In the genomic region with DNA sequence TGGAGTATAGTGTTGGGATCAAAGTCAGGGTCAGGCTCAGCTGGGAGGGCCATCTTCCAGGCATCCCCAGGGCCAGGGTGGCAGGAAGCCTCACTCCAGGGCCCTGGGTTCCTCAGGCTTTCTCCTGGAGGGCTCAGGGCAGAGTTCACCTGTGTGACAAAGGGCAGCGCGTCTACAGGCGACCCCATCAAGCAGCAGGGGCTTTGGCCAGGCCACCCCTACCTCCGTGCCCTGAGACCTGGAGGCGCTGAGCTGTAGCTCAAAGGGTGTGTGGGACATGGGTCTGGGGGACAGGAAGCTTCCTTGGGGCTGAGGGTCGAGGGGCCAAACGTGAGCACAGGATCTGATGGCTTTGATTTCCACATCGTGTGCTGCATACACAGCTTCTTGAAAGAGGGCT, we compare ENCODE assay signal across 1 cellular context.
TF ChIP-seq lines count a peak whose summit lies in the region.

No MANE protein-coding gene starts in this region.

TF ChIP-seq in WTC11, 78 proteins besides CTCF, POLR2A, EP300 and RAD21 (continued from another document):
- no peak for TF ChIP-seq IRF2 (CRISPR knock-in tag; IDR thresholded peaks at IDR 0.05; ENCODE audit: borderline replicate concordance, low read depth)
- TF ChIP-seq ATF1 (CRISPR knock-in tag; IDR thresholded peaks at IDR 0.05): no peak
- no peak for TF ChIP-seq ZNF416 (CRISPR knock-in tag; IDR thresholded peaks at IDR 0.05)
- TF ChIP-seq SOX15 (CRISPR knock-in tag; IDR thresholded peaks at IDR 0.05): no peak
- TF ChIP-seq, protein P1, sequence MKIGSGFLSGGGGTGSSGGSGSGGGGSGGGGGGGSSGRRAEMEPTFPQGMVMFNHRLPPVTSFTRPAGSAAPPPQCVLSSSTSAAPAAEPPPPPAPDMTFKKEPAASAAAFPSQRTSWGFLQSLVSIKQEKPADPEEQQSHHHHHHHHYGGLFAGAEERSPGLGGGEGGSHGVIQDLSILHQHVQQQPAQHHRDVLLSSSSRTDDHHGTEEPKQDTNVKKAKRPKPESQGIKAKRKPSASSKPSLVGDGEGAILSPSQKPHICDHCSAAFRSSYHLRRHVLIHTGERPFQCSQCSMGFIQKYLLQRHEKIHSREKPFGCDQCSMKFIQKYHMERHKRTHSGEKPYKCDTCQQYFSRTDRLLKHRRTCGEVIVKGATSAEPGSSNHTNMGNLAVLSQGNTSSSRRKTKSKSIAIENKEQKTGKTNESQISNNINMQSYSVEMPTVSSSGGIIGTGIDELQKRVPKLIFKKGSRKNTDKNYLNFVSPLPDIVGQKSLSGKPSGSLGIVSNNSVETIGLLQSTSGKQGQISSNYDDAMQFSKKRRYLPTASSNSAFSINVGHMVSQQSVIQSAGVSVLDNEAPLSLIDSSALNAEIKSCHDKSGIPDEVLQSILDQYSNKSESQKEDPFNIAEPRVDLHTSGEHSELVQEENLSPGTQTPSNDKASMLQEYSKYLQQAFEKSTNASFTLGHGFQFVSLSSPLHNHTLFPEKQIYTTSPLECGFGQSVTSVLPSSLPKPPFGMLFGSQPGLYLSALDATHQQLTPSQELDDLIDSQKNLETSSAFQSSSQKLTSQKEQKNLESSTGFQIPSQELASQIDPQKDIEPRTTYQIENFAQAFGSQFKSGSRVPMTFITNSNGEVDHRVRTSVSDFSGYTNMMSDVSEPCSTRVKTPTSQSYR (CRISPR knock-in tag; IDR thresholded peaks at IDR 0.05): no peak
- TF ChIP-seq RELA (CRISPR knock-in tag; IDR thresholded peaks at IDR 0.05; ENCODE audit: borderline replicate concordance): no peak
- TF ChIP-seq SMAD4 (CRISPR knock-in tag; IDR thresholded peaks at IDR 0.05): no peak
- no peak for TF ChIP-seq ZNF671 (CRISPR knock-in tag; IDR thresholded peaks at IDR 0.05)
- TF ChIP-seq RORB (CRISPR knock-in tag; IDR thresholded peaks at IDR 0.05): no peak
- TF ChIP-seq FOXJ3 (CRISPR knock-in tag; IDR thresholded peaks at IDR 0.05; ENCODE audit: borderline replicate concordance): no peak
